Comparison of ENCODE assay signal across 22 cellular contexts in the genomic region with DNA sequence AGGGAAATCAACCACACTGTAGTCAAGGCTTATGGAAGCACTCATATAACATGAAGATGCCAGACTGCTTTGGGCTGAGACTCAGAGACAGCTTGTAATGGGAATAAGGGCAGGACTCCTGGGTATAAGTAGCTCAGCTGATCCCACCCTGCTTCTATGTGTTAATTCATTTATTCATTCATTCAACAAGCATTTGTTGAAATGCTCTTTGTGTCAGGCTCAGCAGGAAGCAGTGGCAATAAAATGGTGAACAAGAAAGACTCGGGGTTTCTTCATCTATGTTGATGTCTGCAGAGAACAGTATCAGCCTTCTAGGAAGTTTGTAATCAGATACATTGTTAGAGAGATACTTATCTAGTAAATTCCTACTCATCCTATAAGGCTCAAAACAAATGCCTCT.
"Had no signal": no experiment of that assay in that cellular context is flagged by ENCODE, and none has a peak within 500 bp of the region (broad histone marks: within the 10 kb centered on the region; RNA-seq: fewer than 3 reads in every experiment).

No MANE protein-coding gene starts in this region.

- H3K4me3 Mint-ChIP-seq: activated CD8-positive, alpha-beta memory T cell treated with anti-CD3 and anti-CD28 coated beads, Interleukin-2, amount 10 ng/mL, durations not matched to agents 7 days and 5 days; activated CD8-positive, alpha-beta T cell treated with anti-CD3 and anti-CD28 coated beads, Interleukin-2, amount 10 ng/mL, durations not matched to agents 7 days and 5 days; activated naive CD4-positive, alpha-beta T cell treated with anti-CD3 and anti-CD28 coated beads, Interleukin-2, amount 50 U/mL, for 24 hours; activated naive CD8-positive, alpha-beta T cell treated with anti-CD3 and anti-CD28 coated beads, Interleukin-2, amount 50 U/mL, for 24 hours; naive thymus-derived CD8-positive, alpha-beta T cell; T-helper 17 cell had no signal

- H3K27me3 Mint-ChIP-seq: activated CD8-positive, alpha-beta memory T cell treated with anti-CD3 and anti-CD28 coated beads, Interleukin-2, amount 10 ng/mL, durations not matched to agents 7 days and 5 days; activated naive CD4-positive, alpha-beta T cell treated with anti-CD3 and anti-CD28 coated beads, Interleukin-2, amount 50 U/mL, for 24 hours; activated naive CD8-positive, alpha-beta T cell treated with anti-CD3 and anti-CD28 coated beads, Interleukin-2, amount 50 U/mL, for 24 hours; naive thymus-derived CD8-positive, alpha-beta T cell; T-helper 17 cell had no signal

- H3K4me1 Mint-ChIP-seq: activated CD8-positive, alpha-beta memory T cell treated with anti-CD3 and anti-CD28 coated beads, Interleukin-2, amount 10 ng/mL, durations not matched to agents 7 days and 5 days; activated naive CD4-positive, alpha-beta T cell treated with anti-CD3 and anti-CD28 coated beads, Interleukin-2, amount 50 U/mL, for 24 hours; activated naive CD8-positive, alpha-beta T cell treated with anti-CD3 and anti-CD28 coated beads, Interleukin-2, amount 50 U/mL, for 24 hours; naive thymus-derived CD8-positive, alpha-beta T cell had no signal

- H3K27ac Mint-ChIP-seq: activated CD8-positive, alpha-beta memory T cell treated with anti-CD3 and anti-CD28 coated beads, Interleukin-2, amount 10 ng/mL, durations not matched to agents 7 days and 5 days; activated CD8-positive, alpha-beta T cell treated with anti-CD3 and anti-CD28 coated beads, Interleukin-2, amount 10 ng/mL, durations not matched to agents 7 days and 5 days; activated naive CD4-positive, alpha-beta T cell treated with anti-CD3 and anti-CD28 coated beads, Interleukin-2, amount 50 U/mL, for 24 hours; activated naive CD8-positive, alpha-beta T cell treated with anti-CD3 and anti-CD28 coated beads, Interleukin-2, amount 50 U/mL, for 24 hours; activated T-helper 2 cell treated with anti-CD3 and anti-CD28 coated beads, Interferon-gamma antibody, Interleukin-2, Interleukin-4, amounts not matched to agents 10 μg/mL and 5 μg/mL and 100 μg/mL, durations not matched to agents 14 hours and 24 hours and 36 hours; naive thymus-derived CD8-positive, alpha-beta T cell; T-helper 17 cell had no signal

- H3K9me3 ChIP-seq: esophagus muscularis mucosa, tibial nerve had no signal

- H3K27ac ChIP-seq: esophagus muscularis mucosa, hepatocyte, tibial nerve, WERI-Rb-1 had no signal

- H3K9me3 Mint-ChIP-seq: activated naive CD4-positive, alpha-beta T cell treated with anti-CD3 and anti-CD28 coated beads, Interleukin-2, amount 50 U/mL, for 24 hours; activated naive CD8-positive, alpha-beta T cell treated with anti-CD3 and anti-CD28 coated beads, Interleukin-2, amount 50 U/mL, for 24 hours; activated T-helper 2 cell treated with anti-CD3 and anti-CD28 coated beads, Interferon-gamma antibody, Interleukin-2, Interleukin-4, amounts not matched to agents 10 μg/mL and 5 μg/mL and 100 μg/mL, durations not matched to agents 14 hours and 24 hours and 36 hours; naive thymus-derived CD8-positive, alpha-beta T cell had no signal

- H3K4me1 ChIP-seq: esophagus muscularis mucosa, tibial nerve had no signal

- ATAC-seq: activated CD8-positive, alpha-beta memory T cell treated with anti-CD3 and anti-CD28 coated beads, Interleukin-2, amount 10 ng/mL, durations not matched to agents 7 days and 5 days; activated CD8-positive, alpha-beta T cell treated with anti-CD3 and anti-CD28 coated beads, Interleukin-2, amount 10 ng/mL, durations not matched to agents 7 days and 5 days; activated naive CD8-positive, alpha-beta T cell treated with anti-CD3 and anti-CD28 coated beads, Interleukin-2, amount 50 U/mL, for 24 hours; left colon; naive thymus-derived CD8-positive, alpha-beta T cell; right cardiac atrium; T-helper 17 cell had no signal

- H3K79me2 ChIP-seq: hepatocyte had no signal

- DNase-seq: activated CD4-positive, alpha-beta T cell treated with anti-CD3 and anti-CD28 coated beads for 1 hour; activated CD8-positive, alpha-beta memory T cell treated with anti-CD3 and anti-CD28 coated beads, Interleukin-2, amount 10 ng/mL, durations not matched to agents 7 days and 5 days; activated CD8-positive, alpha-beta T cell treated with anti-CD3 and anti-CD28 coated beads, Interleukin-2, amount 10 ng/mL, durations not matched to agents 7 days and 5 days; activated naive CD8-positive, alpha-beta T cell treated with anti-CD3 and anti-CD28 coated beads, Interleukin-2, amount 50 U/mL, for 24 hours; activated T-cell treated with anti-CD3 and anti-CD28 coated beads, Interleukin-2, amount 50 U/mL, for 48 hours; amygdala; caudate nucleus; cortex of kidney; left colon; mammary epithelial cell; naive thymus-derived CD8-positive, alpha-beta T cell; right cardiac atrium; stimulated activated CD4-positive, alpha-beta T cell treated with anti-CD3 and anti-CD28 coated beads, Interleukin-15, amount 100 ng/mL, for 24 hours; stimulated activated naive CD4-positive, alpha-beta T cell; T-helper 17 cell; T1000; WERI-Rb-1 had no signal

- H3K27me3 ChIP-seq: esophagus muscularis mucosa, hepatocyte, tibial nerve had no signal

- H3K4me2 ChIP-seq: hepatocyte had no signal

- H3K4me3 ChIP-seq: esophagus muscularis mucosa, hepatocyte, tibial nerve had no signal
